ENCODE assay signal across 9 cellular contexts in genomic region chr12:8034802-8035201, GRCh38. TPM values are rescaled to one million over a fixed set of nuclear protein-coding genes. Genes with fewer than 3 reads are reported as not detected.
A peak's percentile ranks its signal among the peaks of the same experiment; 100 is the strongest.
DNase-seq lines count a peak whose midpoint lies in the region; ATAC-seq and TF ChIP-seq lines count a peak whose summit lies in the region.
"Had no signal": no experiment of that assay in that cellular context is flagged by ENCODE, and none has a peak within 500 bp of the region (broad histone marks: within the 10 kb centered on the region; RNA-seq: fewer than 3 reads in every experiment).

No MANE protein-coding gene starts in this region.

- peaks cover 44 to 60% (median 52%) of the 10 kb centered on the region in 3 donors for H3K4me1 Mint-ChIP-seq in IgD-negative memory B cell
- H3K4me1 Mint-ChIP-seq in nephron progenitor cell, result peaks cover 70% of the 10 kb centered on the region

- no peaks in the 10 kb centered on the region for H3K27me3 ChIP-seq in dorsolateral prefrontal cortex

- DNase-seq in AG10803 (ENCODE audit: low read depth) (no peak), dorsolateral prefrontal cortex (no peak), nephron progenitor cell (no peak), OCI-M2 (lab: John Stamatoyannopoulos, UW; ENCODE audit: unreplicated experiment) (no peak), dermis blood vessel endothelial cell (no peak)
- DNase-seq: activated effector memory CD4-positive, alpha-beta T cell treated with Interleukin-2 at 50 U/mL for 16 hours had no signal

- H3K9me3 Mint-ChIP-seq in IgD-negative memory B cell (no peaks in the 10 kb centered on the region), nephron progenitor cell (no peaks in the 10 kb centered on the region)

- H3K27me3 Mint-ChIP-seq in IgD-negative memory B cell (no peaks in the 10 kb centered on the region), nephron progenitor cell (ENCODE audit: low read depth, poor library complexity) (peaks cover 8% of the 10 kb centered on the region)

- intact Hi-C loops in dorsolateral prefrontal cortex (cut with DNase I), result loop anchor here in 1 of 2 donors (1.0 to 10.0 kb wide), 3 partner anchors 27 to 360 kb away; no protein-coding TSS in a partner anchor

- peak overlapping the region; percentile 89 for H3K4me3 ChIP-seq in AG10803 (ENCODE audit: low read length)
- H3K4me3 ChIP-seq in dorsolateral prefrontal cortex, result peak overlapping the region in 56 of 59 donors; percentile 69 to 100 (median 96)

- peak overlapping the region; percentile 56 to 94 (median 91) for H3K27ac Mint-ChIP-seq in IgD-negative memory B cell
- H3K27ac Mint-ChIP-seq in nephron progenitor cell, result no peak overlapping the region

- no peak for TF ChIP-seq CTCF in AG10803 (conservative IDR thresholded peaks at IDR 0.05; ENCODE audit: low read length)
- no peak for TF ChIP-seq CTCF in dorsolateral prefrontal cortex (IDR thresholded peaks at IDR 0.05 in 54 of 56, conservative IDR thresholded peaks at IDR 0.05 in 2 of 56; ENCODE audit: low read depth in 1 of 56, partially characterized antibody in 56 of 56)
- no peak for TF ChIP-seq CTCF in nephron progenitor cell (IDR thresholded peaks at IDR 0.05)

- peaks cover 2% of the 10 kb centered on the region for H3K36me3 Mint-ChIP-seq in IgD-negative memory B cell
- H3K36me3 Mint-ChIP-seq in nephron progenitor cell (ENCODE audit: low read depth), result peaks cover 6% of the 10 kb centered on the region

- H3K4me3 Mint-ChIP-seq in IgD-negative memory B cell, result peak overlapping the region; percentile 63 to 95 (median 87)
- H3K4me3 Mint-ChIP-seq in nephron progenitor cell, result peak overlapping the region; percentile 90

- no peak for ATAC-seq in GM18907 (IDR thresholded peaks at IDR 0.05; ENCODE audit: unreplicated experiment)
- no peak for ATAC-seq in activated CD4-positive, CD25-positive, alpha-beta regulatory T cell treated with anti-CD3 and anti-CD28 coated beads, Interleukin-2, amount 50 U/mL, for 24 hours

- H3K27ac ChIP-seq in dorsolateral prefrontal cortex, result peak overlapping the region in 19 of 59 donors; percentile 6 to 98 (median 92)

RNA-seq across cellular contexts. Expression of gene FOXJ2, which starts 2.3 kb away (rescaled TPM):
- 11.6 TPM for polyA plus RNA-seq in IgD-negative memory B cell
- total RNA-seq in dorsolateral prefrontal cortex, result 10 to 100 TPM; 13.4 to 28.9 (median 16.8) TPM
- total RNA-seq in dermis blood vessel endothelial cell, result 4.9 and 7.4 TPM in 2 replicates

RNA-seq across cellular contexts. Expression of gene C3AR1, which starts 31.4 kb away (rescaled TPM):
- polyA plus RNA-seq in IgD-negative memory B cell, result 0.53 TPM
- total RNA-seq in dorsolateral prefrontal cortex (10 to 100 TPM in 30 of 120 experiments, 1 to 10 TPM in 90; 1.1 to 23.1 (median 7.0) TPM), dermis blood vessel endothelial cell (0.09 TPM in 1 of 2 replicates, not detected in the other)

RNA-seq across cellular contexts. Expression of gene NECAP1, which starts 47.3 kb away (rescaled TPM):
- 11.6 TPM for polyA plus RNA-seq in IgD-negative memory B cell
- total RNA-seq in dorsolateral prefrontal cortex (100 to 1,000 TPM in 108 of 120 experiments, 10 to 100 TPM in 12; 52.7 to 220 (median 150) TPM), dermis blood vessel endothelial cell (45.6 and 59.1 TPM in 2 replicates)
